ENCODE assay signal across 23 cellular contexts in genomic region chr13:75049936-75050335, GRCh38.
"Had no signal": no experiment of that assay in that cellular context is flagged by ENCODE, and none has a peak within 500 bp of the region (broad histone marks: within the 10 kb centered on the region; RNA-seq: fewer than 3 reads in every experiment).

No MANE protein-coding gene starts in this region.

- H3K4me3 Mint-ChIP-seq: activated CD8-positive, alpha-beta T cell treated with anti-CD3 and anti-CD28 coated beads for 36 hours; activated naive CD4-positive, alpha-beta T cell treated with anti-CD3 and anti-CD28 coated beads, Interleukin-2, amount 10 ng/mL, durations not matched to agents 7 days and 5 days; activated naive CD8-positive, alpha-beta T cell treated with anti-CD3 and anti-CD28 coated beads for 36 hours; activated T-cell treated with anti-CD3 and anti-CD28 coated beads, Interleukin-2, amount 50 U/mL, for 72 hours had no signal

- H3K27me3 ChIP-seq: body of pancreas, cardiac muscle cell had no signal

- H3K4me3 ChIP-seq: body of pancreas, cardiac muscle cell had no signal

- H3K36me3 ChIP-seq: cardiac muscle cell had no signal

- H3K4me1 Mint-ChIP-seq: activated naive CD4-positive, alpha-beta T cell treated with anti-CD3 and anti-CD28 coated beads, Interleukin-2, amount 10 ng/mL, durations not matched to agents 7 days and 5 days; activated naive CD8-positive, alpha-beta T cell treated with anti-CD3 and anti-CD28 coated beads for 36 hours had no signal

- DNase-seq: activated CD4-positive, alpha-beta T cell treated with anti-CD3 and anti-CD28 coated beads for 4 hours; activated CD8-positive, alpha-beta memory T cell treated with anti-CD3 and anti-CD28 coated beads, Interleukin-2, amount 50 U/mL, for 4 hours; activated CD8-positive, alpha-beta T cell treated with anti-CD3 and anti-CD28 coated beads for 36 hours; activated gamma-delta T cell treated with Interleukin-2 at 50 U/mL for 16 hours; activated naive CD4-positive, alpha-beta T cell treated with anti-CD3 and anti-CD28 coated beads, Interleukin-2, amount 10 ng/mL, durations not matched to agents 7 days and 5 days; activated naive CD8-positive, alpha-beta T cell treated with anti-CD3 and anti-CD28 coated beads for 36 hours; activated T-cell treated with anti-CD3 and anti-CD28 coated beads, Interleukin-2, amount 50 U/mL, for 72 hours; anterior cingulate cortex; body of pancreas; NCI-H1092; NCI-H1417; NCI-H1930; NCI-H2171; NCI-H2227 treated with DMSO at 0.1 percent for 48 hours; NCI-H510A; NCI-H526 treated with DMSO at 0.1 percent for 48 hours; NCI-H82; SIG-M5; T-helper 1 cell had no signal

- ATAC-seq: activated CD4-positive, CD25-positive, alpha-beta regulatory T cell treated with anti-CD3 and anti-CD28 coated beads, Interleukin-2, amount 50 U/mL, for 24 hours; activated CD8-positive, alpha-beta T cell treated with anti-CD3 and anti-CD28 coated beads for 36 hours; activated T-cell treated with anti-CD3 and anti-CD28 coated beads, Interleukin-2, amount 50 U/mL, for 72 hours had no signal

- H3K36me3 Mint-ChIP-seq: activated naive CD4-positive, alpha-beta T cell treated with anti-CD3 and anti-CD28 coated beads, Interleukin-2, amount 10 ng/mL, durations not matched to agents 7 days and 5 days; activated naive CD8-positive, alpha-beta T cell treated with anti-CD3 and anti-CD28 coated beads for 36 hours had no signal

- H3K27me3 Mint-ChIP-seq: activated naive CD4-positive, alpha-beta T cell treated with anti-CD3 and anti-CD28 coated beads, Interleukin-2, amount 10 ng/mL, durations not matched to agents 7 days and 5 days had no signal

- H3K27ac ChIP-seq: cardiac muscle cell, KMS-11 had no signal

- H3K27ac Mint-ChIP-seq: activated CD8-positive, alpha-beta T cell treated with anti-CD3 and anti-CD28 coated beads for 36 hours; activated naive CD4-positive, alpha-beta T cell treated with anti-CD3 and anti-CD28 coated beads, Interleukin-2, amount 10 ng/mL, durations not matched to agents 7 days and 5 days; activated naive CD8-positive, alpha-beta T cell treated with anti-CD3 and anti-CD28 coated beads for 36 hours; activated T-cell treated with anti-CD3 and anti-CD28 coated beads, Interleukin-2, amount 50 U/mL, for 72 hours; activated T-helper 2 cell treated with anti-CD3 and anti-CD28 coated beads, Interferon-gamma antibody, Interleukin-2, Interleukin-4, amounts not matched to agents 10 μg/mL and 5 μg/mL and 100 μg/mL, durations not matched to agents 14 hours and 24 hours and 36 hours had no signal

- H3K9me3 ChIP-seq: body of pancreas had no signal

- H3K9me3 Mint-ChIP-seq: activated CD8-positive, alpha-beta T cell treated with anti-CD3 and anti-CD28 coated beads for 36 hours; activated naive CD4-positive, alpha-beta T cell treated with anti-CD3 and anti-CD28 coated beads, Interleukin-2, amount 10 ng/mL, durations not matched to agents 7 days and 5 days; activated naive CD8-positive, alpha-beta T cell treated with anti-CD3 and anti-CD28 coated beads for 36 hours; activated T-helper 2 cell treated with anti-CD3 and anti-CD28 coated beads, Interferon-gamma antibody, Interleukin-2, Interleukin-4, amounts not matched to agents 10 μg/mL and 5 μg/mL and 100 μg/mL, durations not matched to agents 14 hours and 24 hours and 36 hours had no signal
